In the genomic region with DNA sequence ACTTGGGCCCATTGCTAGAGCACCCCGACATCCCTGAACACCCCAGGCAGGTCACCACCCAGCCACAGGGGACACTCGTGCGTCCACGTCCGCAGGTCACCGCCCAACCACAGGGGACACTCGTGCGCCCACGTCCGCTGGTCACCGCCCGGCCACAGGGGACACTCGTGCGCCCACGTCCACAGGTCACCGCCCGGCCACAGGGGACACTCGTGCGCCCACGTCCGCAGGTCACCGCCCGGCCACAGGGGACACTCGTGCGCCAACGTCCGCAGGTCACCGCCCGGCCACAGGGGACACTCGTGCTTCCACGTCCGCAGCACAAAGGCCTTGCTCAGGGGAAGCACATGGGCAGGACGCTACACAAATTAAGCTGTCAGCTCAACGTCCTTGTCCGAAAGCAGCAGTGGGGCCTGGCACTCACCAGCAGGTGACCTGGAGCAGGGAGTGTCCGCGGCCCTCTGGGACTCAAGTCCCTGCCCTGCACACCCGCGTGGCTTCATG, we compare ENCODE assay signal across 1 cellular context.
TF ChIP-seq lines count a peak whose summit lies in the region.

No MANE protein-coding gene starts in this region.

TF ChIP-seq in HepG2, 621 proteins besides CTCF, POLR2A, EP300 and RAD21 (continued from another document and continues in another):
- TF ChIP-seq, protein P1, sequence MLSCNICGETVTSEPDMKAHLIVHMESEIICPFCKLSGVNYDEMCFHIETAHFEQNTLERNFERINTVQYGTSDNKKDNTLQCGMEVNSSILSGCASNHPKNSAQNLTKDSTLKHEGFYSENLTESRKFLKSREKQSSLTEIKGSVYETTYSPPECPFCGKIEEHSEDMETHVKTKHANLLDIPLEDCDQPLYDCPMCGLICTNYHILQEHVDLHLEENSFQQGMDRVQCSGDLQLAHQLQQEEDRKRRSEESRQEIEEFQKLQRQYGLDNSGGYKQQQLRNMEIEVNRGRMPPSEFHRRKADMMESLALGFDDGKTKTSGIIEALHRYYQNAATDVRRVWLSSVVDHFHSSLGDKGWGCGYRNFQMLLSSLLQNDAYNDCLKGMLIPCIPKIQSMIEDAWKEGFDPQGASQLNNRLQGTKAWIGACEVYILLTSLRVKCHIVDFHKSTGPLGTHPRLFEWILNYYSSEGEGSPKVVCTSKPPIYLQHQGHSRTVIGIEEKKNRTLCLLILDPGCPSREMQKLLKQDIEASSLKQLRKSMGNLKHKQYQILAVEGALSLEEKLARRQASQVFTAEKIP (CRISPR knock-in tag; IDR thresholded peaks at IDR 0.05; ENCODE audit: borderline replicate concordance) = no peak
- TF ChIP-seq ZNF564 (CRISPR knock-in tag; IDR thresholded peaks at IDR 0.05) (no peak), FOXA1 (IDR thresholded peaks at IDR 0.05) (no peak), FOXA1 (CRISPR knock-in tag; IDR thresholded peaks at IDR 0.05) (peak; percentile 70), THAP8 (CRISPR knock-in tag; IDR thresholded peaks at IDR 0.05; ENCODE audit: borderline replicate concordance) (no peak), CEBPZ (IDR thresholded peaks at IDR 0.05; ENCODE audit: low read length) (no peak), MBD4 (IDR thresholded peaks at IDR 0.05; ENCODE audit: borderline replicate concordance, low read length) (no peak), YEATS4 (CRISPR knock-in tag; IDR thresholded peaks at IDR 0.05; ENCODE audit: borderline replicate concordance) (0 out of 2 replicates have a peak, but pooled peaks have one; percentile 17), ZSCAN21 (CRISPR knock-in tag; IDR thresholded peaks at IDR 0.05; ENCODE audit: borderline replicate concordance) (no peak), RFXANK (CRISPR knock-in tag; IDR thresholded peaks at IDR 0.05) (no peak), ZNF329 (CRISPR knock-in tag; IDR thresholded peaks at IDR 0.05; ENCODE audit: low read depth) (no peak), ZBTB49 (CRISPR knock-in tag; IDR thresholded peaks at IDR 0.05; ENCODE audit: borderline replicate concordance) (no peak), MNT (IDR thresholded peaks at IDR 0.05) (no peak), CBX2 (IDR thresholded peaks at IDR 0.05; ENCODE audit: low read depth, low read length) (no peak), CBX2 (CRISPR knock-in tag; IDR thresholded peaks at IDR 0.05; ENCODE audit: low read depth) (no peak), FOXA3 (CRISPR knock-in tag; IDR thresholded peaks at IDR 0.05) (no peak), ZNF160 (CRISPR knock-in tag; IDR thresholded peaks at IDR 0.05) (no peak), ZNF230 (CRISPR knock-in tag; IDR thresholded peaks at IDR 0.05) (no peak), SYNCRIP (IDR thresholded peaks at IDR 0.05; ENCODE audit: insufficient read depth, low read depth, low read length) (no peak), RFX3 (CRISPR knock-in tag; IDR thresholded peaks at IDR 0.05) (no peak), ZNF720 (CRISPR knock-in tag; IDR thresholded peaks at IDR 0.05) (0 out of 2 replicates have a peak, but pooled peaks have one; percentile 60), KLF6 (CRISPR knock-in tag; IDR thresholded peaks at IDR 0.05) (no peak), HMG20B (CRISPR knock-in tag; conservative IDR thresholded peaks at IDR 0.05) (no peak), ELF1 (CRISPR knock-in tag; IDR thresholded peaks at IDR 0.05) (no peak), ZNF788 (CRISPR knock-in tag; IDR thresholded peaks at IDR 0.05; ENCODE audit: borderline replicate concordance) (no peak), AHR (CRISPR knock-in tag; IDR thresholded peaks at IDR 0.05) (0 out of 2 replicates have a peak, but pooled peaks have one; percentile 47), ZFP36L1 (CRISPR knock-in tag; IDR thresholded peaks at IDR 0.05) (no peak), ZNF446 (CRISPR knock-in tag; IDR thresholded peaks at IDR 0.05) (no peak), MBNL3 (CRISPR knock-in tag; conservative IDR thresholded peaks at IDR 0.05) (no peak), MEF2D (CRISPR knock-in tag; IDR thresholded peaks at IDR 0.05) (no peak)
- TF ChIP-seq, protein P2, sequence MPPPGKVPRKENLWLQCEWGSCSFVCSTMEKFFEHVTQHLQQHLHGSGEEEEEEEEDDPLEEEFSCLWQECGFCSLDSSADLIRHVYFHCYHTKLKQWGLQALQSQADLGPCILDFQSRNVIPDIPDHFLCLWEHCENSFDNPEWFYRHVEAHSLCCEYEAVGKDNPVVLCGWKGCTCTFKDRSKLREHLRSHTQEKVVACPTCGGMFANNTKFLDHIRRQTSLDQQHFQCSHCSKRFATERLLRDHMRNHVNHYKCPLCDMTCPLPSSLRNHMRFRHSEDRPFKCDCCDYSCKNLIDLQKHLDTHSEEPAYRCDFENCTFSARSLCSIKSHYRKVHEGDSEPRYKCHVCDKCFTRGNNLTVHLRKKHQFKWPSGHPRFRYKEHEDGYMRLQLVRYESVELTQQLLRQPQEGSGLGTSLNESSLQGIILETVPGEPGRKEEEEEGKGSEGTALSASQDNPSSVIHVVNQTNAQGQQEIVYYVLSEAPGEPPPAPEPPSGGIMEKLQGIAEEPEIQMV (CRISPR knock-in tag; IDR thresholded peaks at IDR 0.05; ENCODE audit: low read depth) = peak; percentile 68; the same call in 1 of the 2 replicates
- TF ChIP-seq, protein P3, sequence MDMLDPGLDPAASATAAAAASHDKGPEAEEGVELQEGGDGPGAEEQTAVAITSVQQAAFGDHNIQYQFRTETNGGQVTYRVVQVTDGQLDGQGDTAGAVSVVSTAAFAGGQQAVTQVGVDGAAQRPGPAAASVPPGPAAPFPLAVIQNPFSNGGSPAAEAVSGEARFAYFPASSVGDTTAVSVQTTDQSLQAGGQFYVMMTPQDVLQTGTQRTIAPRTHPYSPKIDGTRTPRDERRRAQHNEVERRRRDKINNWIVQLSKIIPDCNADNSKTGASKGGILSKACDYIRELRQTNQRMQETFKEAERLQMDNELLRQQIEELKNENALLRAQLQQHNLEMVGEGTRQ (IDR thresholded peaks at IDR 0.05; ENCODE audit: low read depth, low read length) = no peak
- TF ChIP-seq, protein P3 (CRISPR knock-in tag; IDR thresholded peaks at IDR 0.05; ENCODE audit: borderline replicate concordance) = no peak
- TF ChIP-seq, protein P4, sequence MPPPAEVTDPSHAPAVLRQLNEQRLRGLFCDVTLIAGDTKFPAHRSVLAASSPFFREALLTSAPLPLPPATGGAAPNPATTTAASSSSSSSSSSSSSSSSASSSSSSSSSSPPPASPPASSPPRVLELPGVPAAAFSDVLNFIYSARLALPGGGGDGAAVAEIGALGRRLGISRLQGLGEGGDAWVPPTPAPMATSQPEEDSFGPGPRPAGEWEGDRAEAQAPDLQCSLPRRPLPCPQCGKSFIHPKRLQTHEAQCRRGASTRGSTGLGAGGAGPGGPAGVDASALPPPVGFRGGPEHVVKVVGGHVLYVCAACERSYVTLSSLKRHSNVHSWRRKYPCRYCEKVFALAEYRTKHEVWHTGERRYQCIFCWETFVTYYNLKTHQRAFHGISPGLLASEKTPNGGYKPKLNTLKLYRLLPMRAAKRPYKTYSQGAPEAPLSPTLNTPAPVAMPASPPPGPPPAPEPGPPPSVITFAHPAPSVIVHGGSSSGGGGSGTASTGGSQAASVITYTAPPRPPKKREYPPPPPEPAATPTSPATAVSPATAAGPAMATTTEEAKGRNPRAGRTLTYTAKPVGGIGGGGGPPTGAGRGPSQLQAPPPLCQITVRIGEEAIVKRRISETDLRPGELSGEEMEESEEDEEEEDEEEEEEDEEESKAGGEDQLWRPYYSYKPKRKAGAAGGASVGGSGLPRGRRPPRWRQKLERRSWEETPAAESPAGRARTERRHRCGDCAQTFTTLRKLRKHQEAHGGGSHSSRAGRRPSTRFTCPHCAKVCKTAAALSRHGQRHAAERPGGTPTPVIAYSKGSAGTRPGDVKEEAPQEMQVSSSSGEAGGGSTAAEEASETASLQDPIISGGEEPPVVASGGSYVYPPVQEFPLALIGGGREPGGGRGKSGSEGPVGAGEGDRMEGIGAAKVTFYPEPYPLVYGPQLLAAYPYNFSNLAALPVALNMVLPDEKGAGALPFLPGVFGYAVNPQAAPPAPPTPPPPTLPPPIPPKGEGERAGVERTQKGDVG (CRISPR knock-in tag; IDR thresholded peaks at IDR 0.05; ENCODE audit: borderline replicate concordance) = peak; percentile 99
- TF ChIP-seq, protein P5, sequence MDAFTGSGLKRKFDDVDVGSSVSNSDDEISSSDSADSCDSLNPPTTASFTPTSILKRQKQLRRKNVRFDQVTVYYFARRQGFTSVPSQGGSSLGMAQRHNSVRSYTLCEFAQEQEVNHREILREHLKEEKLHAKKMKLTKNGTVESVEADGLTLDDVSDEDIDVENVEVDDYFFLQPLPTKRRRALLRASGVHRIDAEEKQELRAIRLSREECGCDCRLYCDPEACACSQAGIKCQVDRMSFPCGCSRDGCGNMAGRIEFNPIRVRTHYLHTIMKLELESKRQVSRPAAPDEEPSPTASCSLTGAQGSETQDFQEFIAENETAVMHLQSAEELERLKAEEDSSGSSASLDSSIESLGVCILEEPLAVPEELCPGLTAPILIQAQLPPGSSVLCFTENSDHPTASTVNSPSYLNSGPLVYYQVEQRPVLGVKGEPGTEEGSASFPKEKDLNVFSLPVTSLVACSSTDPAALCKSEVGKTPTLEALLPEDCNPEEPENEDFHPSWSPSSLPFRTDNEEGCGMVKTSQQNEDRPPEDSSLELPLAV (CRISPR knock-in tag; conservative IDR thresholded peaks at IDR 0.05; ENCODE audit: low read depth) = no peak
- TF ChIP-seq, protein P6, sequence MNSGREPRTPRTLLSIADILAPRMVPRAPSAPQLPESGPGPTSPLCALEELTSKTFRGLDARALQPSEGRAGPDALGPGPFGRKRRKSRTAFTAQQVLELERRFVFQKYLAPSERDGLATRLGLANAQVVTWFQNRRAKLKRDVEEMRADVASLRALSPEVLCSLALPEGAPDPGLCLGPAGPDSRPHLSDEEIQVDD (CRISPR knock-in tag; IDR thresholded peaks at IDR 0.05; ENCODE audit: borderline replicate concordance) = no peak
